Comparison of ENCODE assay signal across 25 cellular contexts in the genomic region with DNA sequence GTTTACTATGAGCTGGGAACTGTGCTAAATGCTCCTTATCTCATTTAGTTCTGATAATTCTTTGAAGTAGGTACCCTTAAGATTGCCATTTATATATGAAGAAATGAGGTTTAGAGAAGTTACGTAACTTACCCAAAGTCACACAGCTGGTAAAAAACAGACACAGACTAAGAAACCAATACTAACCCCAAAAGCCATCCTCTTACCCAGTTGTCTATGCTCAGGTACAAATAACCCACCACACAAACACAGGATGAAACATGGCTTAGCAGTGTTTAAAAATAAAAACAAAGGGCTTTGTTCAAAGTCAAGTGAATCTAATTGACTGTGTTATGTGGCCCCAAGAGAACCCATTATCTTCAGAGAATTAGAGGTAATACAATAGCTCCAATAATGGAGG. TPM values are rescaled to one million over a fixed set of nuclear protein-coding genes. Genes with fewer than 3 reads are reported as not detected.
DNase-seq lines count a peak whose midpoint lies in the region; ATAC-seq, FAIRE-seq and TF ChIP-seq lines count a peak whose summit lies in the region.
"Had no signal": no experiment of that assay in that cellular context is flagged by ENCODE, and none has a peak within 500 bp of the region (broad histone marks: within the 10 kb centered on the region; RNA-seq: fewer than 3 reads in every experiment).

No MANE protein-coding gene starts in this region.

- H3K4me1 ChIP-seq in BLaER1 treated with 17β-estradiol and CSF1 and Interleukin-3, amounts not matched to agents 10 nM and 100 nM, result peaks cover 8 to 25% (median 18%) of the 10 kb centered on the region in 10 experiments; a peak in 17 of 20 replicates
- no peaks in the 10 kb centered on the region for H3K4me1 ChIP-seq in GM12878 (ENCODE audit: control insufficient read depth, insufficient read depth, low read length)

- ATAC-seq in T-cell (replicated peaks in 1 of 4), result peak in 2 of 4 experiments; percentile 23
- ATAC-seq in GM12878, result no peak
- ATAC-seq in HG02885 (IDR thresholded peaks at IDR 0.05; ENCODE audit: poor library complexity, unreplicated experiment), result no peak
- ATAC-seq: left cardiac atrium, SK-N-SH treated with all-trans-retinoic acid at 6 μM for 48 hours, WTC11 had no signal

- H3K27me3 ChIP-seq in BLaER1 treated with 17β-estradiol and CSF1 and Interleukin-3, amounts not matched to agents 10 nM and 100 nM, result no peaks in the 10 kb centered on the region
- H3K27me3 ChIP-seq in GM12878 (replicated peaks in 1 of 2; ENCODE audit: control insufficient read depth in 2 of 2, insufficient read depth in 2 of 2, low read length in 1 of 2), result no peaks in the 10 kb centered on the region
- H3K27me3 ChIP-seq: brain microvascular endothelial cell had no signal

- H2AFZ ChIP-seq in GM12878 (ENCODE audit: control insufficient read depth, low read depth, low read length), result no peak overlapping the region

- SMC1A ChIA-PET in GM12878 (lab: Charles Lee; ENCODE audit: uncharacterized antibody, unreplicated experiment), result interaction anchor here (1.1 to 5.9 kb wide), 5 partner anchors 14 to 84 kb away, joined by 3 to 29 read pairs (median 4); no protein-coding TSS in a partner anchor

- no peak for TF ChIP-seq EP300 in GM12878 (IDR thresholded peaks at IDR 0.05; ENCODE audit: borderline replicate concordance in 1 of 2, control insufficient read depth in 1 of 2, low read depth in 2 of 2, low read length in 2 of 2)

- in situ Hi-C loops in GM12878 (cut with MboI), result no loop called here

- no peak overlapping the region for H3K9ac ChIP-seq in BLaER1 treated with 17β-estradiol and CSF1 and Interleukin-3, amounts not matched to agents 10 nM and 100 nM
- no peak overlapping the region for H3K9ac ChIP-seq in GM12878 (ENCODE audit: control insufficient read depth, insufficient read depth, low read length)

- no TSS peak for BruUV-seq in GM12878 (replicated peaks; lab: Mats Ljungman, UMichigan)

- H3K79me2 ChIP-seq in GM12878 (ENCODE audit: control insufficient read depth, insufficient read depth, low read length), result no peaks in the 10 kb centered on the region

- no peak for TF ChIP-seq RAD21 in GM12878 (IDR thresholded peaks at IDR 0.05; ENCODE audit: insufficient read depth, low read depth, low read length)

- FAIRE-seq in GM12878 (lab: Jason Lieb, UNC) (no peak), H54 (lab: Jason Lieb, UNC) (no peak)
- FAIRE-seq: A204.1, H1 had no signal

- peaks cover 0 to 8% (median 5%) of the 10 kb centered on the region in 3 donors for H3K9me3 Mint-ChIP-seq in T-cell
- H3K9me3 Mint-ChIP-seq: WTC11 had no signal

- WGBS in GM12878 (ENCODE audit: insufficient coverage, insufficient replicate concordance, low lambda C conversion rate, missing lambda C conversion rate), result 93% methylated on average over 1 of the region's 1 CpG

- H3K27ac Mint-ChIP-seq in T-cell, result peak overlapping the region; percentile 97 to 99
- H3K27ac Mint-ChIP-seq: WTC11 had no signal

- no peaks in the 10 kb centered on the region for H3K36me3 ChIP-seq in BLaER1 treated with 17β-estradiol and CSF1 and Interleukin-3, amounts not matched to agents 10 nM and 100 nM
- no peaks in the 10 kb centered on the region for H3K36me3 ChIP-seq in GM12878 (ENCODE audit: control insufficient read depth in 2 of 2, insufficient read depth in 2 of 2, low read length in 1 of 2)
- H3K36me3 ChIP-seq: brain microvascular endothelial cell had no signal

- intact Hi-C loops in GM12878 (cut with micrococcal nuclease; ENCODE audit: unreplicated experiment), result no loop called here

- H4K20me1 ChIP-seq in BLaER1 treated with 17β-estradiol and CSF1 and Interleukin-3, amounts not matched to agents 10 nM and 100 nM, result no peaks in the 10 kb centered on the region
- no peaks in the 10 kb centered on the region for H4K20me1 ChIP-seq in GM12878 (ENCODE audit: control insufficient read depth, insufficient read depth)

- H3K4me3 ChIP-seq in BLaER1 treated with 17β-estradiol and CSF1 and Interleukin-3, amounts not matched to agents 10 nM and 100 nM, result no peak overlapping the region
- H3K4me3 ChIP-seq in GM12878, result no peak overlapping the region

- TF ChIP-seq POLR2A in GM12878 (IDR thresholded peaks at IDR 0.05; ENCODE audit: low read depth, low read length), result no peak
- TF ChIP-seq POLR2A in H54 (IDR thresholded peaks at IDR 0.05; ENCODE audit: low read depth, low read length), result no peak

- H3K36me3 Mint-ChIP-seq in T-cell, result peaks cover 4% of the 10 kb centered on the region
- H3K36me3 Mint-ChIP-seq: WTC11 had no signal

- no peak for TF ChIP-seq CTCF in GM12878 (IDR thresholded peaks at IDR 0.05 in 2 of 3, conservative IDR thresholded peaks at IDR 0.05 in 1 of 3; ENCODE audit: control insufficient read depth in 2 of 3, extremely low read depth in 1 of 3, insufficient read depth in 1 of 3, low read depth in 3 of 3, low read length in 3 of 3)

- POLR2A ChIA-PET in T-cell (lab: Charles Lee) (interaction anchor here (1.4 to 6.5 kb wide), 6 partner anchors 9 to 40 kb away, joined by 3 to 85 read pairs (median 5); no protein-coding TSS in a partner anchor), GM12878 (lab: Charles Lee) (no interaction called here)

- DNase-seq in SIG-M5 treated with dmso at 0.1 percent for 504 hours (lab: John Stamatoyannopoulos, UW; ENCODE audit: unreplicated experiment), result peak; percentile 24
- no peak for DNase-seq in SIG-M5 (lab: John Stamatoyannopoulos, UW)
- no peak for DNase-seq in T-cell
- DNase-seq in GM12878 (ENCODE audit: low read depth, low spot score), result no peak
- no peak for DNase-seq in LoVo (ENCODE audit: low spot score)
- DNase-seq in H54 (ENCODE audit: insufficient read length, low spot score), result no peak
- DNase-seq: brain microvascular endothelial cell; DMS79 treated with DMSO at 0.1 percent for 48 hours; effector CD8-positive, alpha-beta T cell; foreskin fibroblast; KBM-7; left cardiac atrium; MM.1S; NCI-H187; NCI-H2227 treated with DMSO at 0.1 percent for 48 hours; NCI-H748 treated with DMSO at 0.1 percent for 48 hours; T-helper 9 cell had no signal

- no peak overlapping the region for H3K27ac ChIP-seq in BLaER1 treated with 17β-estradiol and CSF1 and Interleukin-3, amounts not matched to agents 10 nM and 100 nM
- H3K27ac ChIP-seq in GM12878 (ENCODE audit: control insufficient read depth, insufficient read depth), result no peak overlapping the region
- H3K27ac ChIP-seq: brain microvascular endothelial cell had no signal

- H3K4me3 Mint-ChIP-seq in T-cell, result peak overlapping the region in 1 of 3 donors; percentile 69
- H3K4me3 Mint-ChIP-seq: WTC11 had no signal

- H3K27me3 Mint-ChIP-seq in T-cell, result no peaks in the 10 kb centered on the region

- H3K4me1 Mint-ChIP-seq in T-cell, result peaks cover 60 to 63% (median 61%) of the 10 kb centered on the region in 3 donors
- H3K4me1 Mint-ChIP-seq: WTC11 had no signal

- RAD21 ChIA-PET in GM12878 (lab: Charles Lee; ENCODE audit: unreplicated experiment), result interaction anchor here (1.1 to 1.7 kb wide), 3 partner anchors 42 to 170 kb away, joined by 3 read pairs; no protein-coding TSS in a partner anchor

- peak overlapping the region in 6 of 11 experiments; percentile 5 to 69 (median 56); a peak in 7 of 22 replicates for H3K4me2 ChIP-seq in BLaER1 treated with 17β-estradiol and CSF1 and Interleukin-3, amounts not matched to agents 10 nM and 100 nM
- no peak overlapping the region for H3K4me2 ChIP-seq in GM12878 (ENCODE audit: control insufficient read depth, insufficient read depth)

- CTCF ChIA-PET in T-cell (lab: Charles Lee) (interaction anchor here (0.7 to 2.0 kb wide), 9 partner anchors 8 to 107 kb away, joined by 3 to 7 read pairs (median 4); no protein-coding TSS in a partner anchor), GM12878 (lab: Yijun Ruan, JAX) (interaction anchor here (0.6 to 5.0 kb wide), 11 partner anchors 10 to 112 kb away, joined by 3 to 21 read pairs (median 4); no protein-coding TSS in a partner anchor)

- H3K9me3 ChIP-seq in BLaER1 treated with 17β-estradiol and CSF1 and Interleukin-3, amounts not matched to agents 10 nM and 100 nM (replicated peaks in 1 of 11), result peaks cover 0 to 23% (median 8%) of the 10 kb centered on the region in 11 experiments; a peak in 8 of 22 replicates
- H3K9me3 ChIP-seq in GM12878 (replicated peaks; ENCODE audit: control insufficient read depth, insufficient read depth, low read length), result no peaks in the 10 kb centered on the region
- H3K9me3 ChIP-seq: Caco-2 had no signal

TF ChIP-seq in GM12878, 131 proteins besides CTCF, POLR2A, EP300 and RAD21:
- TF ChIP-seq MTA2 (IDR thresholded peaks at IDR 0.05; ENCODE audit: low read depth) (0 out of 2 replicates have a peak, but pooled peaks have one; percentile 20), MEF2B (IDR thresholded peaks at IDR 0.05; ENCODE audit: partially characterized antibody, poor library complexity, severe bottlenecking) (peak; percentile 13), SREBF2 (IDR thresholded peaks at IDR 0.05; ENCODE audit: low read length) (no peak)

RNA-seq across cellular contexts. Expression of gene IL7R, which starts 37.0 kb away (rescaled TPM):
- total RNA-seq in T-cell (1,000 to 10,000 TPM in 1 of 5 donors, 100 to 1,000 TPM in 4; 691 to 1,106 (median 924) TPM), GM12878 (2014; rRNA removed) (0.73 and 1.7 TPM in 2 replicates), GM12878 (2014; rRNA removed; fragmentation: Illumina TruSeq; extraction: Trizol) (0.51 and 0.98 TPM in 2 replicates), GM12878 (2021) (1.3 and 1.5 TPM in 2 replicates)
- 67.0 and 73.7 TPM in 2 replicates for total RNA-seq in GM12878 (2013; cell fraction: nucleolus; rRNA removed)
- 0.28 TPM for polyA plus RNA-seq in GM12878 (2011; ENCODE audit: low read depth)
- polyA plus RNA-seq in GM12878 (2011; rRNA removed) (21.1 and 27.2 TPM in 2 replicates), GM12878 (2014; fragmentation: Illumina TruSeq; extraction: Trizol) (1.3 and 2.1 TPM in 2 replicates), GM12878 (2014; fragmentation: Nextera tagmentation; extraction: Ambion mirVana) (under 1 TPM; 0.52 to 0.97 TPM), GM12878 (2014; rRNA removed) (0.40 and 0.63 TPM in 2 replicates), GM12878 (2016; fragmentation: Nextera tagmentation; extraction: Ambion mirVana) (under 1 TPM; 0.62 to 0.63 TPM)
- 20.7 and 30.0 TPM in 2 replicates for polyA plus RNA-seq in GM12878 (2011; cell fraction: cytosol; rRNA removed)
- 28.1 and 34.5 TPM in 2 replicates for polyA plus RNA-seq in GM12878 (2011; cell fraction: nucleus; rRNA removed)
- 0.61 and 1.1 TPM in 2 replicates for polyA plus RNA-seq in GM12878 (2012)
- polyA minus RNA-seq in GM12878 (2011; rRNA and poly(A)+ RNA removed), result 49.3 and 52.3 TPM in 2 replicates
- polyA minus RNA-seq in GM12878 (2011; cell fraction: cytosol; rRNA and poly(A)+ RNA removed), result 11.5 and 11.7 TPM in 2 replicates
- polyA minus RNA-seq in GM12878 (2011; cell fraction: nucleus; rRNA and poly(A)+ RNA removed), result 18.3 and 26.8 TPM in 2 replicates
- total RNA-seq: Caco-2, H1, HT-29 had no signal
- polyA plus RNA-seq: H1 had no signal

Comparison
In these comparisons a context has a peak if more than half of its experiments do, and no peak if none do; other contexts are left out.
1. RNA of gene IL7R, which starts 37.0 kb away (total RNA-seq): 691 to 1,106 TPM in T-cell; 0.51 to 73.7 TPM in GM12878; every median in the first group is over 4 times any median in the second.